8 cellular contexts compared by ENCODE assay signal in the genomic region with DNA sequence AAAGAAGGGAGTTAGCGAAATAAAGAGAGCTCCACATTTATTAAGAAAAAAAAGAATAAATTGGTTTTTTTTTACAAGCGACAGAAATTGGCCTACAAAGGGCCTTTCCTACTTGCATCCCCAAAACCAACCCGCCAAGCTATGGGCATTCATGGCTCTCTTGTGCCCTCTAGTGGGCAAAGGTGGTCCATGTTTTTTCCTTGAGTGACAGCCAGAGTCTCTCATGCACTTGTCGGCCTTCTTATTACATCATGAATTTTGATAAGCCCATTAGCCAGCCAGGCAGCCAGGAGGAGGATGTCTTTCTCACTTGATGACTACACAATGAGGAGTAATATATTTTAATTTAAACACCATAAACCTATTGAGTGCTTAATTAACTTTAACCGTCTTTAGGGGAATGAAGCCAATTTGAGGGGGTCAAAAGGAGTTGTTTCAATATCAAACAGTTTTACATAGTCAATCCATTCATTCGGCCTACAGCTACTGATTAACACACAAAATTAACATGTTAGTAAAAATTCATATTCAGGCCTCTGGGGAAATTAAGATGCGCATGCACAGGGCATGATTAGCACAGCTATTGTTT.
A peak's percentile ranks its signal among the peaks of the same experiment; 100 is the strongest.
DNase-seq lines count a peak whose midpoint lies in the region; ATAC-seq and TF ChIP-seq lines count a peak whose summit lies in the region.

No MANE protein-coding gene starts in this region.

- TF ChIP-seq CTCF in AG10803 (conservative IDR thresholded peaks at IDR 0.05; ENCODE audit: low read length): peak; percentile 93

- DNase-seq in AG10803 (ENCODE audit: low read depth) (peak; percentile 72), NCI-H226 (peak; percentile 76), cerebellar cortex (ENCODE audit: low spot score) (peak; percentile 95), left kidney (ENCODE audit: low read depth, low spot score) (peak; percentile 92)
- DNase-seq in stimulated activated CD4-positive, alpha-beta T cell treated with anti-CD3 and anti-CD28 coated beads, Interleukin-4, amount 100 ng/mL, for 24 hours: peak; percentile 84

- H3K4me3 ChIP-seq in AG10803 (ENCODE audit: low read length): no peak overlapping the region

- ATAC-seq in GM18907 (IDR thresholded peaks at IDR 0.05; ENCODE audit: unreplicated experiment) (peak; percentile 86), HG03196 (IDR thresholded peaks at IDR 0.05; ENCODE audit: unreplicated experiment) (peak; percentile 64)
- ATAC-seq in activated CD4-positive, CD25-positive, alpha-beta regulatory T cell treated with anti-CD3 and anti-CD28 coated beads, Interleukin-2, amount 50 U/mL, for 24 hours: peak; percentile 57 to 63
